8 cellular contexts compared by ENCODE assay signal in the genomic region with DNA sequence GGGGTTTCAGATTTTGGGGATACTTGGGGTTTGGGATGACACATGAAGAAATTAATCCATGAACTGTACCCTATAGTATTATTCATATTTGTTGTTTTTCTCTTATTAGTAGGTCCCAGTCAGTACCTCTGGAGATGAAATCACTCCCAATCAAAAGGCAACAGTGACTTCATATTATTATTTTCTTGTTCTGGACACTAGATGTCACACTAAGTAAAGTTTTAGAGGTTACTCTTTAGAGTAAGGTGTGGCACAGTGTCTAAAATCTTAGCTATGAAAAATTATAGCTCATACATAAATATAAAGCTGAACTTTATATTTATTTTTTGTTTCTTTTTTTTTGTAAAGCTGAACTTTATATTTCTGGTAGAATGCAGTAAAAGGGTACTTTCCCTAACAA. TPM values are rescaled to one million over a fixed set of nuclear protein-coding genes. Genes with fewer than 3 reads are reported as not detected.
A peak's percentile ranks its signal among the peaks of the same experiment; 100 is the strongest.
DNase-seq lines count a peak whose midpoint lies in the region; ATAC-seq, FAIRE-seq and TF ChIP-seq lines count a peak whose summit lies in the region.

No MANE protein-coding gene starts in this region.

- FAIRE-seq in RCC 7860 (lab: Jason Lieb, UNC): peak; percentile 84

- intact Hi-C loops in sciatic nerve (cut with DNase I): no loop called here

- peak; percentile 29 for DNase-seq in EH (ENCODE audit: low read depth)
- DNase-seq in RCC 7860 (ENCODE audit: low spot score): peak; percentile 39
- DNase-seq in fibroblast of mammary gland (ENCODE audit: low read depth): peak; percentile 24
- no peak for DNase-seq in sciatic nerve (ENCODE audit: low spot score)
- no peak for DNase-seq in retina
- DNase-seq in SHP77 treated with DMSO at 0.1 percent for 48 hours (lab: John Stamatoyannopoulos, UW): no peak

- TF ChIP-seq CTCF in fibroblast of mammary gland (conservative IDR thresholded peaks at IDR 0.05; ENCODE audit: control insufficient read depth, insufficient read depth, low read depth, low read length): no peak

- no peak overlapping the region for H3K4me3 ChIP-seq in fibroblast of mammary gland (ENCODE audit: control insufficient read depth, low read depth, low read length)

- ATAC-seq in HG03442 (IDR thresholded peaks at IDR 0.05; ENCODE audit: unreplicated experiment) (peak; percentile 57), sciatic nerve (peak; percentile 70), GM21360 (IDR thresholded peaks at IDR 0.05; ENCODE audit: unreplicated experiment) (no peak)

RNA-seq across cellular contexts. Expression of a gene that starts 35.1 kb away (rescaled TPM):
- total RNA-seq in sciatic nerve: 92.9 TPM

RNA-seq across cellular contexts. Expression of a gene that starts 46.1 kb away (rescaled TPM):
- 8.2 TPM for total RNA-seq in sciatic nerve

Comparison
In these comparisons a context has a peak if more than half of its experiments do, and no peak if none do; other contexts are left out.
1. DNase-seq: peak in EH (single experiment), RCC 7860 (single experiment) and fibroblast of mammary gland (single experiment); none in sciatic nerve (single experiment), retina (single experiment) and SHP77 treated with DMSO at 0.1 percent for 48 hours (single experiment).